In genomic region chr12:48681738-48682532, GRCh38 we compare ENCODE assay signal across 8 cellular contexts. TPM values are rescaled to one million over a fixed set of nuclear protein-coding genes. Genes with fewer than 3 reads are reported as not detected.
A peak's percentile ranks its signal among the peaks of the same experiment; 100 is the strongest.
DNase-seq lines count a peak whose midpoint lies in the region; ATAC-seq and TF ChIP-seq lines count a peak whose summit lies in the region.

A gene with protein sequence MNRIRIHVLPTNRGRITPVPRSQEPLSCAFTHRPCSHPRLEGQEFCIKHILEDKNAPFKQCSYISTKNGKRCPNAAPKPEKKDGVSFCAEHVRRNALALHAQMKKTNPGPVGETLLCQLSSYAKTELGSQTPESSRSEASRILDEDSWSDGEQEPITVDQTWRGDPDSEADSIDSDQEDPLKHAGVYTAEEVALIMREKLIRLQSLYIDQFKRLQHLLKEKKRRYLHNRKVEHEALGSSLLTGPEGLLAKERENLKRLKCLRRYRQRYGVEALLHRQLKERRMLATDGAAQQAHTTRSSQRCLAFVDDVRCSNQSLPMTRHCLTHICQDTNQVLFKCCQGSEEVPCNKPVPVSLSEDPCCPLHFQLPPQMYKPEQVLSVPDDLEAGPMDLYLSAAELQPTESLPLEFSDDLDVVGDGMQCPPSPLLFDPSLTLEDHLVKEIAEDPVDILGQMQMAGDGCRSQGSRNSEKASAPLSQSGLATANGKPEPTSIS (minus strand): TSS chr12:48682238. CDS start chr12:48681632, 606 bp downstream.

- TF ChIP-seq CTCF in progenitor cell of endocrine pancreas (IDR thresholded peaks at IDR 0.05; ENCODE audit: unreplicated experiment): no peak

- H3K9me3 Mint-ChIP-seq in progenitor cell of endocrine pancreas (ENCODE audit: low read depth): no peaks in the 10 kb centered on the region

- TF ChIP-seq POLR2A in GM15510 (IDR thresholded peaks at IDR 0.05; ENCODE audit: borderline replicate concordance, extremely low read depth, insufficient read length): peak; percentile 98

- no peaks in the 10 kb centered on the region for H3K27me3 Mint-ChIP-seq in T-helper 17 cell
- H3K27me3 Mint-ChIP-seq in progenitor cell of endocrine pancreas: no peaks in the 10 kb centered on the region

- H3K4me3 Mint-ChIP-seq in T-helper 17 cell (peak within 1 kb of the TSS; percentile 96), progenitor cell of endocrine pancreas (ENCODE audit: low read depth) (peak within 1 kb of the TSS; percentile 99)

- H3K27ac Mint-ChIP-seq in T-helper 17 cell (peak within 1 kb of the TSS; percentile 94), progenitor cell of endocrine pancreas (peak within 1 kb of the TSS; percentile 99)

- H3K36me3 Mint-ChIP-seq in T-helper 17 cell (ENCODE audit: low read depth) (peaks cover 11% of the 10 kb centered on the region), progenitor cell of endocrine pancreas (ENCODE audit: insufficient read depth) (peaks cover 19% of the 10 kb centered on the region)

- intact Hi-C loops in left cardiac atrium (cut with DNase I): no loop called here

- H3K9me3 ChIP-seq in T-helper 17 cell (ENCODE audit: control insufficient read depth, low read length, poor library complexity, severe bottlenecking): no peaks in the 10 kb centered on the region

- H3K4me1 Mint-ChIP-seq in T-helper 17 cell (peaks cover 47% of the 10 kb centered on the region), progenitor cell of endocrine pancreas (ENCODE audit: low read depth) (peaks cover 27% of the 10 kb centered on the region)

- ATAC-seq in HG02885 (IDR thresholded peaks at IDR 0.05; ENCODE audit: poor library complexity, unreplicated experiment) (peak; percentile 99), T-helper 17 cell (peak; percentile 94), left cardiac atrium (peak; percentile 98 to 99)

- DNase-seq in NCI-H1694 treated with DMSO at 0.1 percent for 48 hours (lab: John Stamatoyannopoulos, UW) (peak; percentile 95), T-helper 17 cell (peak; percentile 88 to 93 (median 93)), amygdala (lab: John Stamatoyannopoulos, UW) (peak; percentile 63 to 99 (median 97)), left cardiac atrium (peak; percentile 99), progenitor cell of endocrine pancreas (ENCODE audit: low spot score, unreplicated experiment) (peak; percentile 91), ureter (ENCODE audit: low spot score) (peak; percentile 99)

RNA-seq across cellular contexts. Expression of the gene that starts here (rescaled TPM):
- total RNA-seq in T-helper 17 cell: 100 to 1,000 TPM in 1 of 2 donors, 10 to 100 TPM in 1; 90.2 to 127 TPM
- total RNA-seq in left cardiac atrium: 10 to 100 TPM; 18.4 to 25.9 TPM
- total RNA-seq in progenitor cell of endocrine pancreas: 49.5 and 54.4 TPM in 2 replicates
- 34.0 TPM for total RNA-seq in ureter

Comparison
In these comparisons a context has a peak if more than half of its experiments do, and no peak if none do; other contexts are left out.
1. Peak in every context shown above with its lines: DNase-seq and ATAC-seq.